In genomic region chr17:21368545-21369246, GRCh38 we compare ENCODE assay signal across 19 cellular contexts. TPM values are rescaled to one million over a fixed set of nuclear protein-coding genes. Genes with fewer than 3 reads are reported as not detected.
DNase-seq lines count a peak whose midpoint lies in the region; ATAC-seq, FAIRE-seq and TF ChIP-seq lines count a peak whose summit lies in the region.
"Had no signal": no experiment of that assay in that cellular context is flagged by ENCODE, and none has a peak within 500 bp of the region (broad histone marks: within the 10 kb centered on the region; RNA-seq: fewer than 3 reads in every experiment).

No MANE protein-coding gene starts in this region.

- no peaks in the 10 kb centered on the region for H3K4me1 ChIP-seq in MM.1S (ENCODE audit: low read length)
- H3K4me1 ChIP-seq: prostate gland had no signal

- H3K36me3 Mint-ChIP-seq in memory B cell: no peaks in the 10 kb centered on the region
- no peaks in the 10 kb centered on the region for H3K36me3 Mint-ChIP-seq in activated T-helper 2 cell treated with anti-CD3 and anti-CD28 coated beads, Interferon-gamma antibody, Interleukin-2, Interleukin-4, amounts not matched to agents 10 μg/mL and 5 μg/mL and 100 μg/mL, durations not matched to agents 14 hours and 24 hours and 36 hours (ENCODE audit: low read depth)

- H3K36me3 ChIP-seq in MM.1S (replicated peaks; ENCODE audit: insufficient read depth, low read length): no peaks in the 10 kb centered on the region
- H3K36me3 ChIP-seq: prostate gland had no signal

- no peak for FAIRE-seq in H54 (lab: Jason Lieb, UNC)
- FAIRE-seq: GM12892 had no signal

- peak overlapping the region; percentile 45 for H3K4me3 Mint-ChIP-seq in memory B cell
- no peak overlapping the region for H3K4me3 Mint-ChIP-seq in activated T-helper 2 cell treated with anti-CD3 and anti-CD28 coated beads, Interferon-gamma antibody, Interleukin-2, Interleukin-4, amounts not matched to agents 10 μg/mL and 5 μg/mL and 100 μg/mL, durations not matched to agents 14 hours and 24 hours and 36 hours (ENCODE audit: low read depth)
- H3K4me3 Mint-ChIP-seq: dendritic cell treated with granulocyte-macrophage colony-stimulating factor and Interleukin-4, amounts not matched to agents 40 ng/mL and 50 ng/mL, for 4 days had no signal

- H3F3A ChIP-seq in MM.1S (ENCODE audit: insufficient read depth, low read length): no peaks in the 10 kb centered on the region

- peaks cover 21% of the 10 kb centered on the region for H3K4me1 Mint-ChIP-seq in memory B cell
- no peaks in the 10 kb centered on the region for H3K4me1 Mint-ChIP-seq in activated T-helper 2 cell treated with anti-CD3 and anti-CD28 coated beads, Interferon-gamma antibody, Interleukin-2, Interleukin-4, amounts not matched to agents 10 μg/mL and 5 μg/mL and 100 μg/mL, durations not matched to agents 14 hours and 24 hours and 36 hours (ENCODE audit: low read depth)

- TF ChIP-seq CTCF in MM.1S (IDR thresholded peaks at IDR 0.05; ENCODE audit: low read length): no peak

- H3K27ac Mint-ChIP-seq in memory B cell: no peak overlapping the region
- no peak overlapping the region for H3K27ac Mint-ChIP-seq in activated T-helper 2 cell treated with anti-CD3 and anti-CD28 coated beads, Interferon-gamma antibody, Interleukin-2, Interleukin-4, amounts not matched to agents 10 μg/mL and 5 μg/mL and 100 μg/mL, durations not matched to agents 14 hours and 24 hours and 36 hours
- H3K27ac Mint-ChIP-seq: dendritic cell treated with granulocyte-macrophage colony-stimulating factor and Interleukin-4, amounts not matched to agents 40 ng/mL and 50 ng/mL, for 4 days had no signal

- H3K79me2 ChIP-seq in MM.1S (ENCODE audit: low read length): no peaks in the 10 kb centered on the region
- H3K79me2 ChIP-seq: hepatocyte had no signal

- no peak overlapping the region for H3K9ac ChIP-seq in MM.1S (ENCODE audit: low read length)

- H3K27me3 Mint-ChIP-seq in memory B cell: peaks cover 11% of the 10 kb centered on the region
- no peaks in the 10 kb centered on the region for H3K27me3 Mint-ChIP-seq in activated T-helper 2 cell treated with anti-CD3 and anti-CD28 coated beads, Interferon-gamma antibody, Interleukin-2, Interleukin-4, amounts not matched to agents 10 μg/mL and 5 μg/mL and 100 μg/mL, durations not matched to agents 14 hours and 24 hours and 36 hours (ENCODE audit: low read depth)

- no peak overlapping the region for H3K4me2 ChIP-seq in MM.1S (ENCODE audit: low read depth, low read length)
- H3K4me2 ChIP-seq: hepatocyte had no signal

- no peak overlapping the region for H3K4me3 ChIP-seq in MM.1S (ENCODE audit: low read length)
- H3K4me3 ChIP-seq: hepatocyte, prostate gland had no signal

- no peak for TF ChIP-seq POLR2A in H54 (IDR thresholded peaks at IDR 0.05; ENCODE audit: low read depth, low read length)

- no peaks in the 10 kb centered on the region for H3K9me3 ChIP-seq in MM.1S (replicated peaks; ENCODE audit: insufficient read depth, low read length)
- H3K9me3 ChIP-seq: prostate gland had no signal

- peak; percentile 72 for ATAC-seq in memory B cell (ENCODE audit: low read depth)

- no peaks in the 10 kb centered on the region for H4K20me1 ChIP-seq in MM.1S (ENCODE audit: insufficient read depth, low read length)

- no peaks in the 10 kb centered on the region for H3K9me2 ChIP-seq in MM.1S (replicated peaks; ENCODE audit: insufficient read depth, low read length)

- no peak overlapping the region for H3K27ac ChIP-seq in MM.1S (ENCODE audit: low read length)
- H3K27ac ChIP-seq: hepatocyte, prostate gland had no signal

- intact Hi-C loops in activated T-helper 2 cell treated with anti-CD3 and anti-CD28 coated beads, Interferon-gamma antibody, Interleukin-2, Interleukin-4, amounts not matched to agents 10 μg/mL and 5 μg/mL and 100 μg/mL, durations not matched to agents 14 hours and 24 hours and 36 hours (cut with micrococcal nuclease): no loop called here

- H3K9me3 Mint-ChIP-seq in memory B cell: peaks cover 2% of the 10 kb centered on the region
- H3K9me3 Mint-ChIP-seq in activated T-helper 2 cell treated with anti-CD3 and anti-CD28 coated beads, Interferon-gamma antibody, Interleukin-2, Interleukin-4, amounts not matched to agents 10 μg/mL and 5 μg/mL and 100 μg/mL, durations not matched to agents 14 hours and 24 hours and 36 hours: no peaks in the 10 kb centered on the region
- H3K9me3 Mint-ChIP-seq: dendritic cell treated with granulocyte-macrophage colony-stimulating factor and Interleukin-4, amounts not matched to agents 40 ng/mL and 50 ng/mL, for 4 days had no signal

- no peak overlapping the region for H2AFZ ChIP-seq in MM.1S (ENCODE audit: low read length)
- H2AFZ ChIP-seq: hepatocyte had no signal

- H3K27me3 ChIP-seq in MM.1S (replicated peaks; ENCODE audit: insufficient read depth, low read length): peaks cover 50% of the 10 kb centered on the region
- H3K27me3 ChIP-seq: hepatocyte had no signal

- DNase-seq in Daoy (ENCODE audit: low read depth): peak; percentile 41
- peak; percentile 83 for DNase-seq in H54 (ENCODE audit: insufficient read length, low spot score)
- DNase-seq in RPMI8226: peak; percentile 29
- DNase-seq in memory B cell (ENCODE audit: low spot score in 2 of 2): no peak
- DNase-seq in MM.1S: no peak
- DNase-seq in central memory CD4-positive, alpha-beta T cell: no peak
- DNase-seq in activated T-helper 2 cell treated with anti-CD3 and anti-CD28 coated beads, Interferon-gamma antibody, Interleukin-2, Interleukin-4, amounts not matched to agents 10 μg/mL and 5 μg/mL and 100 μg/mL, durations not matched to agents 14 hours and 24 hours and 36 hours (ENCODE audit: low spot score): no peak
- DNase-seq: activated CD4-positive, alpha-beta T cell treated with anti-CD3 and anti-CD28 coated beads, Interleukin-2, amount 50 U/mL, for 1 hour; activated effector memory CD4-positive, alpha-beta T cell treated with Interleukin-2 at 50 U/mL for 16 hours; anterior cingulate cortex; HCEC 1CT; NCI-H187; NCI-H774; stimulated activated CD4-positive, alpha-beta T cell treated with anti-CD3 and anti-CD28 coated beads, Interleukin-12 subunit alpha, Interleukin-12 subunit beta, amount 100 ng/mL, for 4 hours had no signal

RNA-seq across cellular contexts. Expression of gene KCNJ12, which starts 7.5 kb away (rescaled TPM):
- total RNA-seq in Daoy (2014; rRNA removed; shearing (Covaris generic)): 2.8 and 2.9 TPM in 2 replicates
- total RNA-seq in activated T-helper 2 cell treated with anti-CD3 and anti-CD28 coated beads, Interferon-gamma antibody, Interleukin-2, Interleukin-4, amounts not matched to agents 10 μg/mL and 5 μg/mL and 100 μg/mL, durations not matched to agents 14 hours and 24 hours and 36 hours: not detected in 2 replicates
- total RNA-seq: T-helper 2 cell treated with Interferon-gamma antibody and Interleukin-4, amounts not matched to agents 100 ng/mL and 5 ng/mL, for 36 hours had no signal

Comparison
In these comparisons a context has a peak if more than half of its experiments do, and no peak if none do; other contexts are left out.
1. DNase-seq: peak in Daoy (single experiment), H54 (single experiment) and RPMI8226 (single experiment); none in memory B cell (0 of 2), MM.1S (single experiment), central memory CD4-positive, alpha-beta T cell (single experiment) and activated T-helper 2 cell treated with anti-CD3 and anti-CD28 coated beads, Interferon-gamma antibody, Interleukin-2, Interleukin-4, amounts not matched to agents 10 μg/mL and 5 μg/mL and 100 μg/mL, durations not matched to agents 14 hours and 24 hours and 36 hours (single experiment).